Comparison of ENCODE assay signal across 34 cellular contexts in genomic region chr4:134879019-134879418, GRCh38.
"Had no signal": no experiment of that assay in that cellular context is flagged by ENCODE, and none has a peak within 500 bp of the region (broad histone marks: within the 10 kb centered on the region; RNA-seq: fewer than 3 reads in every experiment).

No MANE protein-coding gene starts in this region.

- H3K27ac ChIP-seq: adrenal gland, body of pancreas, brain microvascular endothelial cell, breast epithelium, VCaP had no signal

- H3K4me3 ChIP-seq: adrenal gland, body of pancreas, breast epithelium had no signal

- ATAC-seq: activated CD8-positive, alpha-beta T cell treated with anti-CD3 and anti-CD28 coated beads for 36 hours; activated naive CD4-positive, alpha-beta T cell treated with anti-CD3 and anti-CD28 coated beads, Interleukin-2, amount 50 U/mL, for 72 hours; activated T-cell treated with anti-CD3 and anti-CD28 coated beads, Interleukin-2, amount 50 U/mL, for 4 hours; activated T-cell treated with anti-CD3 and anti-CD28 coated beads, Interleukin-2, amount 50 U/mL, for 72 hours; activated T-helper 17 cell treated with anti-CD3 and anti-CD28 coated beads, Interleukin-2, amount 50 U/mL, for 72 hours; body of pancreas had no signal

- FAIRE-seq: astrocyte, TTC549 had no signal

- H3K4me1 ChIP-seq: adrenal gland, body of pancreas, breast epithelium had no signal

- H3K36me3 ChIP-seq: adrenal gland, brain microvascular endothelial cell, breast epithelium had no signal

- H3K9me3 ChIP-seq: adrenal gland, body of pancreas had no signal

- DNase-seq: activated B cell treated with CpG ODN at 0.5 μM for 24 hours; activated CD4-positive, alpha-beta memory T cell treated with anti-CD3 and anti-CD28 coated beads for 36 hours; activated CD4-positive, alpha-beta T cell treated with anti-CD3 and anti-CD28 coated beads for 4 hours; activated CD4-positive, alpha-beta T cell treated with anti-CD3 and anti-CD28 coated beads, Interleukin-2, amount 10 ng/mL, durations not matched to agents 24 days and 14 days; activated CD4-positive, alpha-beta T cell treated with anti-CD3 and anti-CD28 coated beads, Interleukin-2, amount 50 U/mL, for 1 hour; activated CD4-positive, alpha-beta T cell treated with anti-CD3 and anti-CD28 coated beads, Interleukin-2, amount 50 U/mL, for 4 hours; activated CD4-positive, CD25-positive, alpha-beta regulatory T cell treated with anti-CD3 and anti-CD28 coated beads, Interleukin-2, amount 50 U/mL, for 72 hours; activated CD8-positive, alpha-beta memory T cell treated with anti-CD3 and anti-CD28 coated beads, Interleukin-2, amount 50 U/mL, for 4 hours; activated CD8-positive, alpha-beta T cell treated with anti-CD3 and anti-CD28 coated beads for 36 hours; activated effector memory CD4-positive, alpha-beta T cell treated with anti-CD3 and anti-CD28 coated beads, Interleukin-2, amount 50 U/mL, for 16 hours; activated gamma-delta T cell treated with Interleukin-2 at 50 U/mL for 16 hours; activated naive CD4-positive, alpha-beta T cell; activated naive CD4-positive, alpha-beta T cell treated with anti-CD3 and anti-CD28 coated beads for 36 hours; activated naive CD4-positive, alpha-beta T cell treated with anti-CD3 and anti-CD28 coated beads, Interleukin-2, amount 50 U/mL, for 16 hours; activated naive CD8-positive, alpha-beta T cell treated with anti-CD3 and anti-CD28 coated beads for 36 hours; activated T-cell treated with anti-CD3 and anti-CD28 coated beads for 4 hours; activated T-cell treated with anti-CD3 and anti-CD28 coated beads, Interleukin-2, amount 50 U/mL, for 1 hour; activated T-cell treated with anti-CD3 and anti-CD28 coated beads, Interleukin-2, amount 50 U/mL, for 4 hours; activated T-cell treated with anti-CD3 and anti-CD28 coated beads, Interleukin-2, amount 50 U/mL, for 72 hours; adrenal gland; amniotic stem cell; aorta; body of pancreas; brain microvascular endothelial cell; central memory CD4-positive, alpha-beta T cell; T-helper 1 cell; T-helper 2 cell; T-helper 9 cell had no signal

- H3K27me3 ChIP-seq: adrenal gland, body of pancreas, brain microvascular endothelial cell, breast epithelium had no signal
